1 cellular context compared by ENCODE assay signal in genomic region chr20:44017905-44018683, GRCh38.
TF ChIP-seq lines count a peak whose summit lies in the region.

No MANE protein-coding gene starts in this region.

TF ChIP-seq in HEK293, 187 proteins besides CTCF, POLR2A, EP300 and RAD21 (continued from another document):
- TF ChIP-seq, protein P1, sequence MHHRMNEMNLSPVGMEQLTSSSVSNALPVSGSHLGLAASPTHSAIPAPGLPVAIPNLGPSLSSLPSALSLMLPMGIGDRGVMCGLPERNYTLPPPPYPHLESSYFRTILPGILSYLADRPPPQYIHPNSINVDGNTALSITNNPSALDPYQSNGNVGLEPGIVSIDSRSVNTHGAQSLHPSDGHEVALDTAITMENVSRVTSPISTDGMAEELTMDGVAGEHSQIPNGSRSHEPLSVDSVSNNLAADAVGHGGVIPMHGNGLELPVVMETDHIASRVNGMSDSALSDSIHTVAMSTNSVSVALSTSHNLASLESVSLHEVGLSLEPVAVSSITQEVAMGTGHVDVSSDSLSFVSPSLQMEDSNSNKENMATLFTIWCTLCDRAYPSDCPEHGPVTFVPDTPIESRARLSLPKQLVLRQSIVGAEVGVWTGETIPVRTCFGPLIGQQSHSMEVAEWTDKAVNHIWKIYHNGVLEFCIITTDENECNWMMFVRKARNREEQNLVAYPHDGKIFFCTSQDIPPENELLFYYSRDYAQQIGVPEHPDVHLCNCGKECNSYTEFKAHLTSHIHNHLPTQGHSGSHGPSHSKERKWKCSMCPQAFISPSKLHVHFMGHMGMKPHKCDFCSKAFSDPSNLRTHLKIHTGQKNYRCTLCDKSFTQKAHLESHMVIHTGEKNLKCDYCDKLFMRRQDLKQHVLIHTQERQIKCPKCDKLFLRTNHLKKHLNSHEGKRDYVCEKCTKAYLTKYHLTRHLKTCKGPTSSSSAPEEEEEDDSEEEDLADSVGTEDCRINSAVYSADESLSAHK (tag by site-specific recombination; IDR thresholded peaks at IDR 0.05), result peak; percentile 96
- TF ChIP-seq ZNF692 (tag by site-specific recombination; IDR thresholded peaks at IDR 0.05), result peak; percentile 67
- TF ChIP-seq KLF9 (tag by site-specific recombination; IDR thresholded peaks at IDR 0.05; ENCODE audit: low read depth), result 0 out of 2 replicates have a peak, but pooled peaks have one; percentile 24
- TF ChIP-seq ZFP41 (tag by site-specific recombination; IDR thresholded peaks at IDR 0.05; ENCODE audit: borderline replicate concordance), result no peak
- peak; percentile 98 for TF ChIP-seq OSR2 (tag by site-specific recombination; IDR thresholded peaks at IDR 0.05)
- TF ChIP-seq ZBTB17 (tag by site-specific recombination; IDR thresholded peaks at IDR 0.05), result peak; percentile 97
- TF ChIP-seq ZNF48 (tag by site-specific recombination; IDR thresholded peaks at IDR 0.05), result no peak
- peak; percentile 98 for TF ChIP-seq FEZF1 (tag by site-specific recombination; IDR thresholded peaks at IDR 0.05)
- TF ChIP-seq, protein P2, sequence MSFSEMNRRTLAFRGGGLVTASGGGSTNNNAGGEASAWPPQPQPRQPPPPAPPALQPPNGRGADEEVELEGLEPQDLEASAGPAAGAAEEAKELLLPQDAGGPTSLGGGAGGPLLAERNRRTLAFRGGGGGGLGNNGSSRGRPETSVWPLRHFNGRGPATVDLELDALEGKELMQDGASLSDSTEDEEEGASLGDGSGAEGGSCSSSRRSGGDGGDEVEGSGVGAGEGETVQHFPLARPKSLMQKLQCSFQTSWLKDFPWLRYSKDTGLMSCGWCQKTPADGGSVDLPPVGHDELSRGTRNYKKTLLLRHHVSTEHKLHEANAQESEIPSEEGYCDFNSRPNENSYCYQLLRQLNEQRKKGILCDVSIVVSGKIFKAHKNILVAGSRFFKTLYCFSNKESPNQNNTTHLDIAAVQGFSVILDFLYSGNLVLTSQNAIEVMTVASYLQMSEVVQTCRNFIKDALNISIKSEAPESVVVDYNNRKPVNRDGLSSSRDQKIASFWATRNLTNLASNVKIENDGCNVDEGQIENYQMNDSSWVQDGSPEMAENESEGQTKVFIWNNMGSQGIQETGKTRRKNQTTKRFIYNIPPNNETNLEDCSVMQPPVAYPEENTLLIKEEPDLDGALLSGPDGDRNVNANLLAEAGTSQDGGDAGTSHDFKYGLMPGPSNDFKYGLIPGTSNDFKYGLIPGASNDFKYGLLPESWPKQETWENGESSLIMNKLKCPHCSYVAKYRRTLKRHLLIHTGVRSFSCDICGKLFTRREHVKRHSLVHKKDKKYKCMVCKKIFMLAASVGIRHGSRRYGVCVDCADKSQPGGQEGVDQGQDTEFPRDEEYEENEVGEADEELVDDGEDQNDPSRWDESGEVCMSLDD (tag by site-specific recombination; IDR thresholded peaks at IDR 0.05), result peak; percentile 43; the same call in 1 of the 2 replicates
- peak; percentile 99 for TF ChIP-seq KLF17 (tag by site-specific recombination; IDR thresholded peaks at IDR 0.05)
- peak; percentile 92 for TF ChIP-seq ZNF629 (tag by site-specific recombination; IDR thresholded peaks at IDR 0.05)
- peak; percentile 100 for TF ChIP-seq ZNF600 (tag by site-specific recombination; IDR thresholded peaks at IDR 0.05)
- peak; percentile 61; the same call in 1 of the 2 replicates for TF ChIP-seq ZNF2 (tag by site-specific recombination; IDR thresholded peaks at IDR 0.05)
- peak; percentile 98 for TF ChIP-seq ZEB2 (tag by site-specific recombination; IDR thresholded peaks at IDR 0.05)
- TF ChIP-seq TRIM28 (IDR thresholded peaks at IDR 0.05; ENCODE audit: borderline replicate concordance, low read length), result peak; percentile 83; the same call in 1 of the 2 replicates
- peak; percentile 84 for TF ChIP-seq GFI1B (tag by site-specific recombination; IDR thresholded peaks at IDR 0.05)
- peak; percentile 25 for TF ChIP-seq SP3 (tag by site-specific recombination; IDR thresholded peaks at IDR 0.05)
- TF ChIP-seq ZNF132 (tag by site-specific recombination; IDR thresholded peaks at IDR 0.05; ENCODE audit: borderline replicate concordance), result no peak
- TF ChIP-seq YY2 (tag by site-specific recombination; IDR thresholded peaks at IDR 0.05), result no peak
- TF ChIP-seq ZNF776 (tag by site-specific recombination; IDR thresholded peaks at IDR 0.05; ENCODE audit: borderline replicate concordance), result no peak
- no peak for TF ChIP-seq ZNF184 (tag by site-specific recombination; IDR thresholded peaks at IDR 0.05)
- TF ChIP-seq ZNF221 (tag by site-specific recombination; IDR thresholded peaks at IDR 0.05; ENCODE audit: borderline replicate concordance), result no peak
- TF ChIP-seq PRDM6 (tag by site-specific recombination; IDR thresholded peaks at IDR 0.05), result peak; percentile 99
- peak; percentile 64 for TF ChIP-seq ATF2 (tag by site-specific recombination; IDR thresholded peaks at IDR 0.05; ENCODE audit: low read depth)
- no peak for TF ChIP-seq ZNF433 (tag by site-specific recombination; IDR thresholded peaks at IDR 0.05; ENCODE audit: low read depth)
- TF ChIP-seq, protein P3, sequence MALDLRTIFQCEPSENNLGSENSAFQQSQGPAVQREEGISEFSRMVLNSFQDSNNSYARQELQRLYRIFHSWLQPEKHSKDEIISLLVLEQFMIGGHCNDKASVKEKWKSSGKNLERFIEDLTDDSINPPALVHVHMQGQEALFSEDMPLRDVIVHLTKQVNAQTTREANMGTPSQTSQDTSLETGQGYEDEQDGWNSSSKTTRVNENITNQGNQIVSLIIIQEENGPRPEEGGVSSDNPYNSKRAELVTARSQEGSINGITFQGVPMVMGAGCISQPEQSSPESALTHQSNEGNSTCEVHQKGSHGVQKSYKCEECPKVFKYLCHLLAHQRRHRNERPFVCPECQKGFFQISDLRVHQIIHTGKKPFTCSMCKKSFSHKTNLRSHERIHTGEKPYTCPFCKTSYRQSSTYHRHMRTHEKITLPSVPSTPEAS (tag by site-specific recombination; IDR thresholded peaks at IDR 0.05), result no peak
- no peak for TF ChIP-seq ZNF214 (tag by site-specific recombination; IDR thresholded peaks at IDR 0.05; ENCODE audit: borderline replicate concordance)
- TF ChIP-seq ZNF23 (tag by site-specific recombination; IDR thresholded peaks at IDR 0.05; ENCODE audit: borderline replicate concordance), result no peak
- TF ChIP-seq ZNF211 (tag by site-specific recombination; IDR thresholded peaks at IDR 0.05; ENCODE audit: low read depth), result no peak
- no peak for TF ChIP-seq ZNF416 (tag by site-specific recombination; IDR thresholded peaks at IDR 0.05)
- TF ChIP-seq ZNF747 (tag by site-specific recombination; IDR thresholded peaks at IDR 0.05), result no peak
- no peak for TF ChIP-seq ZNF350 (tag by site-specific recombination; IDR thresholded peaks at IDR 0.05)
- peak; percentile 71 for TF ChIP-seq KLF16 (tag by site-specific recombination; IDR thresholded peaks at IDR 0.05)
- no peak for TF ChIP-seq ZNF169 (tag by site-specific recombination; IDR thresholded peaks at IDR 0.05)
- peak; percentile 81 for TF ChIP-seq GLI2 (tag by site-specific recombination; IDR thresholded peaks at IDR 0.05; ENCODE audit: borderline replicate concordance, low read depth)
- no peak for TF ChIP-seq ZSCAN23 (tag by site-specific recombination; IDR thresholded peaks at IDR 0.05)
- TF ChIP-seq ZNF596 (tag by site-specific recombination; IDR thresholded peaks at IDR 0.05), result peak; percentile 60; the same call in 1 of the 2 replicates
- TF ChIP-seq ZNF639 (tag by site-specific recombination; IDR thresholded peaks at IDR 0.05), result 0 out of 2 replicates have a peak, but pooled peaks have one; percentile 84
